Comparison of ENCODE assay signal across 8 cellular contexts in genomic region chr15:90099072-90099867, GRCh38. TPM values are rescaled to one million over a fixed set of nuclear protein-coding genes. Genes with fewer than 3 reads are reported as not detected.
DNase-seq lines count a peak whose midpoint lies in the region; ATAC-seq, FAIRE-seq and TF ChIP-seq lines count a peak whose summit lies in the region.

No MANE protein-coding gene starts in this region.

- in situ Hi-C loops in KBM-7 (cut with MboI; ENCODE audit: low pct_unique_long_range_greater_than_20kb, low sequenced_read_pairs) = loop anchor here (25.0 kb wide), 2 partner anchors 187 to 337 kb away; partner anchors contain the start of genes ARPIN and MESP1

- peak; percentile 69 for FAIRE-seq in GM12892 (lab: Jason Lieb, UNC)

- TF ChIP-seq CTCF in H9 (conservative IDR thresholded peaks at IDR 0.05) = no peak

- peaks cover 56 to 65% of the 10 kb centered on the region in 2 donors for H3K4me1 ChIP-seq in duodenal mucosa (ENCODE audit: control insufficient read depth in 1 of 2, insufficient read depth in 2 of 2, low read length in 2 of 2)
- H3K4me1 ChIP-seq in skeletal muscle satellite cell (ENCODE audit: control insufficient read depth, insufficient read depth, low read length) = peaks cover 30% of the 10 kb centered on the region
- H3K4me1 ChIP-seq in H9 (ENCODE audit: insufficient read depth, low read length) = no peaks in the 10 kb centered on the region

- no peak overlapping the region for H2BK20ac ChIP-seq in H9 (ENCODE audit: low read depth, low read length, poor library complexity, severe bottlenecking)

- H2AK5ac ChIP-seq in H9 (ENCODE audit: insufficient read length, low read length) = no peak overlapping the region

- peaks cover 26% of the 10 kb centered on the region for H3K27me3 Mint-ChIP-seq in H9 (ENCODE audit: low read depth)

- no peaks in the 10 kb centered on the region for H3K79me1 ChIP-seq in H9 (ENCODE audit: insufficient read depth, low read depth, low read length, poor library complexity, severe bottlenecking)

- no peak overlapping the region for H3K14ac ChIP-seq in H9 (ENCODE audit: insufficient read depth, low read length)

- DNase-seq in GM12892 (ENCODE audit: insufficient read length) (no peak), T follicular helper cell (ENCODE audit: low read depth) (peak; percentile 30), H9 (no peak), KBM-7 (no peak), NCI-H1436 (lab: John Stamatoyannopoulos, UW) (no peak)

- H3K4me3 Mint-ChIP-seq in H9 = 0 out of 5 replicates have a peak overlapping the region, but pooled peaks of 1 of the 2 experiments have one; percentile 9

- no CpG with 5 or more reads among the region's 10 CpGs for WGBS in H9 (ENCODE audit: extremely low coverage, insufficient read length, low lambda C conversion rate)

- no peak overlapping the region for H2BK120ac ChIP-seq in H9 (ENCODE audit: low read depth, low read length, poor library complexity, severe bottlenecking)

- ATAC-seq in HG03108 (IDR thresholded peaks at IDR 0.05; ENCODE audit: unreplicated experiment) = no peak

- peak overlapping the region; percentile 10 to 43 for H3K9ac ChIP-seq in duodenal mucosa (ENCODE audit: low read depth in 1 of 2, low read length in 2 of 2)
- no peak overlapping the region for H3K9ac ChIP-seq in skeletal muscle satellite cell (ENCODE audit: low read depth, low read length)
- H3K9ac ChIP-seq in H9 (ENCODE audit: extremely low read depth, insufficient read length, low read length) = no peak overlapping the region

- peak overlapping the region; percentile 8 for H3K4me2 ChIP-seq in skeletal muscle satellite cell (ENCODE audit: low read length)
- H3K4me2 ChIP-seq in H9 (ENCODE audit: insufficient read depth, insufficient read length, low read length) = no peak overlapping the region

- no peak overlapping the region for H3K18ac ChIP-seq in H9 (ENCODE audit: insufficient read length, low read depth, low read length)

- peak overlapping the region; percentile 10 to 23 for H3K4me3 ChIP-seq in duodenal mucosa (ENCODE audit: low read depth in 1 of 2, low read length in 2 of 2)
- no peak overlapping the region for H3K4me3 ChIP-seq in skeletal muscle satellite cell (ENCODE audit: low read length)

- no peak overlapping the region for H3K4ac ChIP-seq in H9 (ENCODE audit: low read depth, low read length)

- peaks cover 37 to 42% of the 10 kb centered on the region in 2 experiments for H3K4me1 Mint-ChIP-seq in H9

- no peak overlapping the region for H3K27ac Mint-ChIP-seq in H9

- H2BK15ac ChIP-seq in H9 (ENCODE audit: low read depth, low read length) = no peak overlapping the region

- H3T11ph ChIP-seq in H9 (ENCODE audit: low read length) = no peak overlapping the region

- H4K91ac ChIP-seq in H9 (ENCODE audit: insufficient read length, low read depth, low read length) = no peak overlapping the region

- no peak overlapping the region for H3K56ac ChIP-seq in H9 (ENCODE audit: insufficient read length, low read depth, low read length)

- H3K79me2 ChIP-seq in H9 (ENCODE audit: insufficient read depth, low read length) = 0 out of 2 replicates have a peak, but pooled peaks cover 2% of the 10 kb centered on the region

- H3K27ac ChIP-seq in duodenal mucosa (ENCODE audit: low read depth, low read length) = peak overlapping the region; percentile 54
- no peak overlapping the region for H3K27ac ChIP-seq in H9 (ENCODE audit: insufficient read length, low read depth, low read length)

- no peaks in the 10 kb centered on the region for H4K20me1 ChIP-seq in H9 (ENCODE audit: control insufficient read depth, insufficient read depth, insufficient read length)

- H4K5ac ChIP-seq in H9 (ENCODE audit: insufficient read length, low read depth, low read length) = no peak overlapping the region

- H3K9me3 ChIP-seq in duodenal mucosa (ENCODE audit: control insufficient read depth in 1 of 2, low read length in 2 of 2) = no peaks in the 10 kb centered on the region
- no peaks in the 10 kb centered on the region for H3K9me3 ChIP-seq in skeletal muscle satellite cell (replicated peaks; ENCODE audit: low read length)
- H3K9me3 ChIP-seq in H9 (ENCODE audit: control insufficient read depth, low read depth, low read length) = no peaks in the 10 kb centered on the region

- no peaks in the 10 kb centered on the region for H3K36me3 Mint-ChIP-seq in H9 (ENCODE audit: insufficient read depth in 1 of 3, low read depth in 3 of 3)

- no peak overlapping the region for H3K23ac ChIP-seq in H9 (ENCODE audit: insufficient read length, low read depth, low read length)

- H2BK5ac ChIP-seq in H9 (ENCODE audit: insufficient read length, low read length) = no peak overlapping the region

- no peak; the same call in 1 of the 2 replicates for TF ChIP-seq POLR2A in GM12892 (IDR thresholded peaks at IDR 0.05; ENCODE audit: low read depth, low read length)

- no peak overlapping the region for H2BK12ac ChIP-seq in H9 (ENCODE audit: insufficient read length, low read depth, low read length)

- H3K9me3 Mint-ChIP-seq in H9 = no peaks in the 10 kb centered on the region

- H3K27me3 ChIP-seq in duodenal mucosa (ENCODE audit: control insufficient read depth in 1 of 2, insufficient read depth in 2 of 2, low read length in 2 of 2) = no peaks in the 10 kb centered on the region
- H3K27me3 ChIP-seq in skeletal muscle satellite cell (ENCODE audit: control insufficient read depth, insufficient read depth, low read length) = no peaks in the 10 kb centered on the region
- H3K27me3 ChIP-seq in H9 (ENCODE audit: insufficient read depth, low read length) = peaks cover 3% of the 10 kb centered on the region; the same call in 1 of the 2 replicates

- H3K23me2 ChIP-seq in H9 (ENCODE audit: insufficient read length, low read depth, low read length, poor library complexity, severe bottlenecking) = peaks cover 7% of the 10 kb centered on the region

- H4K8ac ChIP-seq in H9 (replicated peaks; ENCODE audit: insufficient read length, low read depth, low read length) = no peak overlapping the region

- H2AFZ ChIP-seq in H9 (ENCODE audit: low read length) = no peak overlapping the region

- H3K36me3 ChIP-seq in duodenal mucosa (ENCODE audit: control insufficient read depth in 1 of 2, insufficient read depth in 2 of 2, low read length in 2 of 2) (no peaks in the 10 kb centered on the region), skeletal muscle satellite cell (ENCODE audit: insufficient read depth, low read length) (no peaks in the 10 kb centered on the region)

RNA-seq across cellular contexts. Expression of gene IDH2, which starts 3.0 kb away (rescaled TPM):
- polyA plus RNA-seq in GM12892 (2012; ENCODE audit: missing spikeins) = 147 TPM
- 26.1 and 30.4 TPM in 2 replicates for total RNA-seq in skeletal muscle satellite cell (2012; rRNA removed)
- total RNA-seq in H9 (2021) = 57.7 and 62.5 TPM in 2 replicates

Comparison
In these comparisons a context has a peak if more than half of its experiments do, and no peak if none do; other contexts are left out.
1. H3K9ac ChIP-seq: peak in duodenal mucosa (2 of 2); none in skeletal muscle satellite cell (single experiment) and H9 (single experiment).